In the genomic region with DNA sequence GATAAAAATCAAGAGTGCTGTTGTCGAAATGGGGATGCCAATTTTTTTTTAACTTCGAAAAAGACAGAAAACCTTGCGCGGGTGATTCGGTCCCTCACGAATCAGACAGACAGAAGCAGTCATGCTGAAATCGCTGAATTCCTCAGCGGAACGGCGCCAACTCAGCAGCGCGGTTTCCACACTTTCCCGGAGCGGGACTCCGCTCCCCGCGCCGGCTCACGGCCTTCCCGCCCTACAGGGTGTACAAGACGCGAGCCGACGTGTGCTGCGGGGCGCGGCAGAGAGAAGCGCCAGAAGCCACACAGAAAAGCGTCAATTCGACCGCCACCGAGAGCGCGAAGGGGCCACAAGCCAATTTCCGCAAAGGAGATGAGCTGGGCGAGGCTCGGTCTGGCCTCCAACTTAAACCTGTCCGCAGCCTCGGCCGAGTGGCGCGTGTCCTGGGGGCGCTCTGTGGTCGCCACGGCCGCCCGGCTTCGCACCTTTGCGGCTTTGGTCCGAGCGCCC, we compare ENCODE assay signal across 8 cellular contexts. TPM values are rescaled to one million over a fixed set of nuclear protein-coding genes. Genes with fewer than 3 reads are reported as not detected.
A peak's percentile ranks its signal among the peaks of the same experiment; 100 is the strongest.
DNase-seq lines count a peak whose midpoint lies in the region; ATAC-seq and TF ChIP-seq lines count a peak whose summit lies in the region.

No MANE protein-coding gene starts in this region.

- ATAC-seq in GM19372 (IDR thresholded peaks at IDR 0.05; ENCODE audit: low read depth, unreplicated experiment) (peak; percentile 26), naive B cell (ENCODE audit: low read depth in 2 of 2) (peak; percentile 15 to 30), HG03469 (IDR thresholded peaks at IDR 0.05; ENCODE audit: unreplicated experiment) (no peak)

- H3K27ac Mint-ChIP-seq in naive B cell = peak overlapping the region in 2 of 6 donors; percentile 82 to 89

- peak overlapping the region; percentile 78 for H3K4me2 ChIP-seq in BLaER1
- H3K4me2 ChIP-seq in mammary epithelial cell (ENCODE audit: insufficient read depth, low read depth, low read length) = peak overlapping the region; percentile 87

- H4K20me1 ChIP-seq in BLaER1 = no peaks in the 10 kb centered on the region
- no peaks in the 10 kb centered on the region for H4K20me1 ChIP-seq in mammary epithelial cell (ENCODE audit: insufficient read depth, low read length)

- H3K27ac ChIP-seq in BLaER1 = no peak overlapping the region
- H3K27ac ChIP-seq in mammary epithelial cell (ENCODE audit: insufficient read depth, low read depth, low read length) = no peak overlapping the region
- peak overlapping the region; percentile 18 for H3K27ac ChIP-seq in vagina

- in situ Hi-C loops in mammary epithelial cell (cut with MboI; ENCODE audit: low sequenced_read_pairs in 2 of 2) = no loop called here

- H3K4me3 ChIP-seq in BLaER1 (peak overlapping the region; percentile 64), mammary epithelial cell (replicated peaks in 1 of 3; ENCODE audit: insufficient read depth in 1 of 3, low read depth in 2 of 3, low read length in 3 of 3) (no peak overlapping the region), vagina (peak overlapping the region; percentile 43)

- BruUV-seq in mammary epithelial cell (replicated peaks; lab: Mats Ljungman, UMichigan) = no TSS peak

- H3K9ac ChIP-seq in BLaER1 (no peak overlapping the region), mammary epithelial cell (ENCODE audit: insufficient read depth, low read length) (no peak overlapping the region)

- intact Hi-C loops in mammary epithelial cell (cut with micrococcal nuclease) (loop anchor here (10.0 kb wide), 1 partner anchor 351 kb away; a partner anchor contains a TSS), vagina (cut with DNase I) (no loop called here)

- H2AFZ ChIP-seq in mammary epithelial cell (ENCODE audit: low read depth, low read length) = peak overlapping the region; percentile 80

- DNase-seq in NCI-H1092 (lab: John Stamatoyannopoulos, UW) = peak; percentile 42
- DNase-seq in mammary epithelial cell = no peak
- no peak for DNase-seq in naive B cell
- no peak for DNase-seq in vagina (ENCODE audit: extremely low spot score in 2 of 2)
- no peak for DNase-seq in mesenteric fat pad (ENCODE audit: low spot score)

- H3K27me3 Mint-ChIP-seq in naive B cell = peaks cover 13 to 34% (median 30%) of the 10 kb centered on the region in 3 donors

- peaks cover 5 to 12% (median 7%) of the 10 kb centered on the region in 3 donors for H3K4me1 Mint-ChIP-seq in naive B cell

- WGBS in mammary epithelial cell (ENCODE audit: low coverage, missing lambda C conversion rate) = 38% methylated on average over 21 of the region's 51 CpGs

- H3K36me3 Mint-ChIP-seq in naive B cell = no peaks in the 10 kb centered on the region

- H3K4me1 ChIP-seq in BLaER1 (0 out of 2 replicates have a peak, but pooled peaks cover 6% of the 10 kb centered on the region), mammary epithelial cell (ENCODE audit: insufficient read depth, low read length) (peaks cover 6% of the 10 kb centered on the region), vagina (no peaks in the 10 kb centered on the region)

- H3K79me2 ChIP-seq in mammary epithelial cell (ENCODE audit: insufficient read depth, low read length) = no peaks in the 10 kb centered on the region

- peak overlapping the region in 7 of 8 donors; percentile 57 to 80 (median 67) for H3K4me3 Mint-ChIP-seq in naive B cell

- dilution Hi-C loops in mammary epithelial cell (cut with HindIII; ENCODE audit: low sequenced_read_pairs) = no loop called here

- peaks cover 15% of the 10 kb centered on the region; the same call in 1 of the 2 replicates for H3K9me3 ChIP-seq in BLaER1
- no peaks in the 10 kb centered on the region for H3K9me3 ChIP-seq in mammary epithelial cell (replicated peaks; ENCODE audit: insufficient read depth, low read length)
- H3K9me3 ChIP-seq in vagina = no peaks in the 10 kb centered on the region

- H3K9me3 Mint-ChIP-seq in naive B cell = peaks cover 0 to 12% (median 0%) of the 10 kb centered on the region in 7 donors

- H3K36me3 ChIP-seq in BLaER1 (no peaks in the 10 kb centered on the region), mammary epithelial cell (ENCODE audit: insufficient read depth, low read length) (no peaks in the 10 kb centered on the region), vagina (no peaks in the 10 kb centered on the region)

- no peak for TF ChIP-seq POLR2A in vagina (IDR thresholded peaks at IDR 0.05)

- TF ChIP-seq CTCF in mammary epithelial cell (conservative IDR thresholded peaks at IDR 0.05 in 1 of 2, IDR thresholded peaks at IDR 0.05 in 1 of 2; ENCODE audit: extremely low read depth in 1 of 2, insufficient read depth in 1 of 2, low read depth in 1 of 2, low read length in 2 of 2) (no peak), vagina (IDR thresholded peaks at IDR 0.05) (no peak)

- 0 out of 2 replicates have a peak, but pooled peaks cover 14% of the 10 kb centered on the region for H3K27me3 ChIP-seq in BLaER1
- H3K27me3 ChIP-seq in mammary epithelial cell (ENCODE audit: insufficient read depth, low read length) = peaks cover 8% of the 10 kb centered on the region
- no peaks in the 10 kb centered on the region for H3K27me3 ChIP-seq in vagina

- CTCF ChIA-PET in mammary epithelial cell (lab: Charles Lee; ENCODE audit: low non-redundant PET) = no interaction called here

RNA-seq across cellular contexts. Expression of a gene that starts 1.3 kb away (rescaled TPM):
- total RNA-seq in mammary epithelial cell (under 1 TPM in 1 of 2 donors, not detected in 1; 0.05 TPM), vagina (0.98 TPM), mesenteric fat pad (0.51 TPM)
- polyA plus RNA-seq in mammary epithelial cell (0.01 TPM), naive B cell (ENCODE audit: low read depth in 6 of 6) (under 1 TPM in 2 of 6 donors, not detected in 4; 0.03 to 0.37 TPM)
- polyA minus RNA-seq in mammary epithelial cell = not detected

Comparison
In these comparisons a context has a peak if more than half of its experiments do, and no peak if none do; other contexts are left out.
1. H3K4me3 ChIP-seq: peak in BLaER1 (single experiment) and vagina (2 of 2); none in mammary epithelial cell (0 of 3).